ENCODE assay signal across 33 cellular contexts in the genomic region with DNA sequence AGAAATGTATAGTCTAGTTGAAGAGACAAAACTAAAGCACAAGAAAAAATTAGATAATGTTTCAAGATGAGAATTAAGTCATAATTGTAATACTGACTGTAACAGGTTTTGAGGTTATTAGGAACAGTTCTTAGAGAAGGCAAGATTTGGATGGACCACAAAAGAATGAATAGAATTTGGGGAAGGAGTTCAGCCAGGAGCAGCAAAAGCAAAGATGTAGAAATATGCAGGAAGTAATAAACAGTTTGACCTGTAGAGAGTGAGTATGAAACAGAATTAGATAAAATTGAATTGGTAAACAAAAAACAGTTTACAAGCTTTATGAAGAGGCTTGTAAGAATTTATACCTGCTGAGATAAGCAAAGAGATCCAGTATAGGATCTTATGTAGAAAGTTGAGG. TPM values are rescaled to one million over a fixed set of nuclear protein-coding genes. Genes with fewer than 3 reads are reported as not detected.
DNase-seq lines count a peak whose midpoint lies in the region; ATAC-seq and TF ChIP-seq lines count a peak whose summit lies in the region.
"Had no signal": no experiment of that assay in that cellular context is flagged by ENCODE, and none has a peak within 500 bp of the region (broad histone marks: within the 10 kb centered on the region; RNA-seq: fewer than 3 reads in every experiment).

No MANE protein-coding gene starts in this region.

- H3K4me1 Mint-ChIP-seq in activated naive CD4-positive, alpha-beta T cell treated with anti-CD3 and anti-CD28 coated beads, Interleukin-2, amount 50 U/mL, for 24 hours: peaks cover 1% of the 10 kb centered on the region
- H3K4me1 Mint-ChIP-seq in endothelial cell (ENCODE audit: unreplicated experiment): no peaks in the 10 kb centered on the region
- no peaks in the 10 kb centered on the region for H3K4me1 Mint-ChIP-seq in immature natural killer cell
- H3K4me1 Mint-ChIP-seq: activated naive CD8-positive, alpha-beta T cell treated with anti-CD3 and anti-CD28 coated beads for 36 hours; natural killer cell had no signal

- H3K27me3 Mint-ChIP-seq in activated naive CD4-positive, alpha-beta T cell treated with anti-CD3 and anti-CD28 coated beads, Interleukin-2, amount 50 U/mL, for 24 hours: no peaks in the 10 kb centered on the region
- H3K27me3 Mint-ChIP-seq in endothelial cell (ENCODE audit: unreplicated experiment) (no peaks in the 10 kb centered on the region), immature natural killer cell (ENCODE audit: low read depth in 3 of 3) (peaks cover 0 to 2% (median 0%) of the 10 kb centered on the region in 3 donors)
- H3K27me3 Mint-ChIP-seq: activated CD4-positive, alpha-beta T cell treated with anti-CD3 and anti-CD28 coated beads for 36 hours; activated naive CD8-positive, alpha-beta T cell treated with anti-CD3 and anti-CD28 coated beads for 36 hours; CD8-positive, alpha-beta memory T cell had no signal

- H3K4me3 ChIP-seq in gastroesophageal sphincter: no peak overlapping the region
- H3K4me3 ChIP-seq: lung, mucosa of descending colon, prostate gland, sigmoid colon had no signal

- no peak overlapping the region for H3K4me3 Mint-ChIP-seq in activated naive CD4-positive, alpha-beta T cell treated with anti-CD3 and anti-CD28 coated beads, Interleukin-2, amount 50 U/mL, for 24 hours
- H3K4me3 Mint-ChIP-seq in endothelial cell (ENCODE audit: unreplicated experiment) (no peak overlapping the region), immature natural killer cell (no peak overlapping the region)
- H3K4me3 Mint-ChIP-seq: activated CD4-positive, alpha-beta T cell treated with anti-CD3 and anti-CD28 coated beads for 36 hours; activated naive CD8-positive, alpha-beta T cell treated with anti-CD3 and anti-CD28 coated beads for 36 hours; CD8-positive, alpha-beta memory T cell; natural killer cell had no signal

- peak overlapping the region in 3 of 4 donors; percentile 33 to 50 (median 39) for H3K27ac ChIP-seq in gastroesophageal sphincter
- H3K27ac ChIP-seq: foreskin keratinocyte, prostate gland, VCaP had no signal

- no peaks in the 10 kb centered on the region for H3K9me3 ChIP-seq in gastroesophageal sphincter
- H3K9me3 ChIP-seq: mucosa of descending colon, prostate gland, sigmoid colon had no signal

- H3K27ac Mint-ChIP-seq in activated naive CD4-positive, alpha-beta T cell treated with anti-CD3 and anti-CD28 coated beads, Interleukin-2, amount 50 U/mL, for 24 hours: peak overlapping the region; percentile 10
- H3K27ac Mint-ChIP-seq in endothelial cell (ENCODE audit: unreplicated experiment): no peak overlapping the region
- no peak overlapping the region for H3K27ac Mint-ChIP-seq in immature natural killer cell
- H3K27ac Mint-ChIP-seq: activated CD4-positive, alpha-beta T cell treated with anti-CD3 and anti-CD28 coated beads for 36 hours; activated naive CD8-positive, alpha-beta T cell treated with anti-CD3 and anti-CD28 coated beads for 36 hours; natural killer cell had no signal

- peaks cover 22% of the 10 kb centered on the region for H3K36me3 Mint-ChIP-seq in activated naive CD4-positive, alpha-beta T cell treated with anti-CD3 and anti-CD28 coated beads, Interleukin-2, amount 50 U/mL, for 24 hours
- H3K36me3 Mint-ChIP-seq in endothelial cell (ENCODE audit: low read depth, unreplicated experiment): peaks cover 8% of the 10 kb centered on the region
- peaks cover 20 to 56% (median 30%) of the 10 kb centered on the region in 3 donors for H3K36me3 Mint-ChIP-seq in immature natural killer cell

- H3K4me1 ChIP-seq in gastroesophageal sphincter: peaks cover 0 to 10% (median 0%) of the 10 kb centered on the region in 3 donors
- H3K4me1 ChIP-seq: prostate gland, sigmoid colon had no signal

- no peak for TF ChIP-seq EP300 in gastroesophageal sphincter (IDR thresholded peaks at IDR 0.05)

- no peaks in the 10 kb centered on the region for H3K27me3 ChIP-seq in gastroesophageal sphincter
- H3K27me3 ChIP-seq: foreskin keratinocyte, sigmoid colon had no signal

- no peak for TF ChIP-seq POLR2A in gastroesophageal sphincter (IDR thresholded peaks at IDR 0.05)

- TF ChIP-seq CTCF in gastroesophageal sphincter (IDR thresholded peaks at IDR 0.05): no peak
- TF ChIP-seq CTCF in endothelial cell (IDR thresholded peaks at IDR 0.05; ENCODE audit: unreplicated experiment): no peak

- H3K9me3 Mint-ChIP-seq in activated naive CD4-positive, alpha-beta T cell treated with anti-CD3 and anti-CD28 coated beads, Interleukin-2, amount 50 U/mL, for 24 hours: no peaks in the 10 kb centered on the region
- H3K9me3 Mint-ChIP-seq in endothelial cell (ENCODE audit: unreplicated experiment) (no peaks in the 10 kb centered on the region), immature natural killer cell (no peaks in the 10 kb centered on the region)
- H3K9me3 Mint-ChIP-seq: activated naive CD8-positive, alpha-beta T cell treated with anti-CD3 and anti-CD28 coated beads for 36 hours; CD8-positive, alpha-beta memory T cell; natural killer cell had no signal

- DNase-seq in activated naive CD4-positive, alpha-beta T cell treated with anti-CD3 and anti-CD28 coated beads, Interleukin-2, amount 50 U/mL, for 16 hours: no peak
- DNase-seq in amniotic epithelial cell (ENCODE audit: low read depth): peak; percentile 15
- no peak for DNase-seq in endothelial cell (ENCODE audit: low spot score)
- DNase-seq in DMS 273 treated with DMSO at 0.1 percent for 48 hours (lab: John Stamatoyannopoulos, UW): no peak
- no peak for DNase-seq in immature natural killer cell
- DNase-seq in NCI-H1105 (lab: John Stamatoyannopoulos, UW): no peak
- DNase-seq: 8988T; activated CD4-positive, alpha-beta T cell treated with anti-CD3 and anti-CD28 coated beads for 36 hours; activated naive CD8-positive, alpha-beta T cell treated with anti-CD3 and anti-CD28 coated beads for 36 hours; activated T-cell treated with anti-CD3 and anti-CD28 coated beads for 4 hours; aorta; CD8-positive, alpha-beta memory T cell; DMS153; foreskin keratinocyte; kidney glomerular epithelial cell; mucosa of descending colon; natural killer cell; NCI-H146; NCI-H446; NCI-H748 treated with DMSO at 0.1 percent for 48 hours; occipital lobe; SIG-M5; sigmoid colon; stimulated activated CD4-positive, alpha-beta T cell treated with anti-CD3 and anti-CD28 coated beads, Interleukin-15, amount 100 ng/mL, for 24 hours; stimulated activated CD4-positive, alpha-beta T cell treated with anti-CD3 and anti-CD28 coated beads, Interleukin-4, amount 100 ng/mL, for 4 hours; trophoblast cell had no signal

- H3K36me3 ChIP-seq in gastroesophageal sphincter: peaks cover 0 to 89% of the 10 kb centered on the region in 2 donors
- H3K36me3 ChIP-seq: prostate gland had no signal

- ATAC-seq in gastroesophageal sphincter: no peak
- ATAC-seq: activated CD4-positive, alpha-beta T cell treated with anti-CD3 and anti-CD28 coated beads for 36 hours; esophagus mucosa; foreskin keratinocyte; mucosa of descending colon; natural killer cell; Panc1 had no signal

RNA-seq across cellular contexts. Expression of a gene that starts 16.3 kb away (rescaled TPM):
- total RNA-seq in gastroesophageal sphincter (10 to 100 TPM; 44.7 to 75.8 (median 50.4) TPM), endothelial cell (ENCODE audit: unreplicated experiment) (32.5 TPM)
- polyA plus RNA-seq in immature natural killer cell: 10 to 100 TPM; 30.5 to 39.9 (median 35.1) TPM
